9 cellular contexts compared by ENCODE assay signal in the genomic region with DNA sequence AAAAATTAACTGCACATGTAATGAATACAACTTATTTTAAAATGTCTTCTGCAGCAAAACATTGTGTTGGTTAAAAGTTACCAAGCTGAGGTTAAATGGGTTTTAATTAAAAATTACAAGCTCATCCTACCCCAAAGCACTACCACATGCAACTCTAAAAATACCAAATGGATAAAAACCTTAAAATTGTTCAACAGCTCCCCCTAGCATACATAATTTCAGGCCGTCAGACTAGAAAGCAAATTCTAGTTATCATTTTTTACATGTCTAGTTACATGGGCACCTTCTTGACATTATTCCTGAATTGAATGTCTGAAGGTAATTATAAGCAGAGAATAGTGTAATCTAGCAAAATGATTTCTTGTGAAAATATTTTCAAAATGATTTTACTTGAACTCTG.
DNase-seq lines count a peak whose midpoint lies in the region; ATAC-seq, FAIRE-seq and TF ChIP-seq lines count a peak whose summit lies in the region.
"Had no signal": no experiment of that assay in that cellular context is flagged by ENCODE, and none has a peak within 500 bp of the region (broad histone marks: within the 10 kb centered on the region; RNA-seq: fewer than 3 reads in every experiment).

No MANE protein-coding gene starts in this region.

- TF ChIP-seq POLR2A in lower leg skin (IDR thresholded peaks at IDR 0.05): no peak

- no peak overlapping the region for H2AFZ ChIP-seq in astrocyte (ENCODE audit: low read depth, low read length)

- peaks cover 3% of the 10 kb centered on the region for H3K4me1 ChIP-seq in astrocyte (ENCODE audit: insufficient read depth, low read length)

- H4K20me1 ChIP-seq in astrocyte (ENCODE audit: insufficient read depth, low read length): no peaks in the 10 kb centered on the region

- DNase-seq in COLO829 (ENCODE audit: low spot score): peak; percentile 39
- DNase-seq in NAMALWA (ENCODE audit: low spot score): peak; percentile 42
- no peak for DNase-seq in astrocyte (ENCODE audit: low read depth)
- DNase-seq in kidney tubule cell (ENCODE audit: low spot score): peak; percentile 23
- no peak for DNase-seq in effector CD4-positive, alpha-beta T cell
- no peak for DNase-seq in GF-D8 (lab: John Stamatoyannopoulos, UW)
- DNase-seq in lower leg skin (ENCODE audit: low spot score in 2 of 2): no peak

- no peak overlapping the region for H3K4me3 Mint-ChIP-seq in astrocyte (ENCODE audit: unreplicated experiment)
- H3K4me3 Mint-ChIP-seq: dendritic cell treated with granulocyte-macrophage colony-stimulating factor and Interleukin-4, amounts not matched to agents 40 ng/mL and 50 ng/mL, for 4 days had no signal

- no peaks in the 10 kb centered on the region for H3K9me3 Mint-ChIP-seq in astrocyte (ENCODE audit: unreplicated experiment)

- no peak overlapping the region for H3K27ac Mint-ChIP-seq in astrocyte (ENCODE audit: unreplicated experiment)
- H3K27ac Mint-ChIP-seq: dendritic cell treated with granulocyte-macrophage colony-stimulating factor and Interleukin-4, amounts not matched to agents 40 ng/mL and 50 ng/mL, for 4 days had no signal

- no peak overlapping the region for H3K27ac ChIP-seq in astrocyte (ENCODE audit: low read depth, low read length)

- H3K27me3 ChIP-seq in astrocyte (ENCODE audit: insufficient read depth, low read length): no peaks in the 10 kb centered on the region

- H3K4me2 ChIP-seq in astrocyte (ENCODE audit: low read length): no peak overlapping the region

- H3K36me3 Mint-ChIP-seq in astrocyte (ENCODE audit: low read depth, unreplicated experiment): peaks cover 1% of the 10 kb centered on the region

- H3K4me3 ChIP-seq in astrocyte (ENCODE audit: insufficient read depth, low read depth, low read length): no peak overlapping the region
- no peak overlapping the region for H3K4me3 ChIP-seq in lower leg skin (ENCODE audit: low read depth, poor library complexity, severe bottlenecking)

- no peaks in the 10 kb centered on the region for H3K27me3 Mint-ChIP-seq in astrocyte (ENCODE audit: low read depth, unreplicated experiment)
- H3K27me3 Mint-ChIP-seq: dendritic cell treated with granulocyte-macrophage colony-stimulating factor and Interleukin-4, amounts not matched to agents 40 ng/mL and 50 ng/mL, for 4 days had no signal

- no peaks in the 10 kb centered on the region for H3K36me3 ChIP-seq in astrocyte (ENCODE audit: insufficient read depth, low read length)

- peaks cover 29% of the 10 kb centered on the region for H3K4me1 Mint-ChIP-seq in astrocyte (ENCODE audit: low read depth, unreplicated experiment)

- no peaks in the 10 kb centered on the region for H3K9me3 ChIP-seq in astrocyte (ENCODE audit: insufficient read depth, low read depth, low read length)

- H3K9ac ChIP-seq in astrocyte (ENCODE audit: low read length): no peak overlapping the region

- WGBS in lower leg skin, 2 donors: 11 to 23% methylated on average over 1 of the region's 1 CpG

- ATAC-seq in HG03045 (IDR thresholded peaks at IDR 0.05; ENCODE audit: unreplicated experiment): no peak

- TF ChIP-seq CTCF in astrocyte (IDR thresholded peaks at IDR 0.05; ENCODE audit: insufficient read depth, low read depth, low read length) (peak; percentile 48), lower leg skin (IDR thresholded peaks at IDR 0.05) (no peak)

- no peak for FAIRE-seq in astrocyte (lab: Jason Lieb, UNC)

- intact Hi-C loops in lower leg skin (cut with DNase I; ENCODE audit: low total_unique reads): loop anchor here (10.0 kb wide), 1 partner anchor 91 kb away; no protein-coding TSS in a partner anchor

- no peaks in the 10 kb centered on the region for H3K79me2 ChIP-seq in astrocyte (ENCODE audit: insufficient read depth, low read length)

Comparison
In these comparisons a context has a peak if more than half of its experiments do, and no peak if none do; other contexts are left out.
1. DNase-seq: peak in COLO829 (single experiment), NAMALWA (single experiment) and kidney tubule cell (single experiment); none in astrocyte (single experiment), effector CD4-positive, alpha-beta T cell (single experiment), GF-D8 (single experiment) and lower leg skin (0 of 2).